Comparison of ENCODE assay signal across 11 cellular contexts in genomic region chr10:87658383-87658795, GRCh38. TPM values are rescaled to one million over a fixed set of nuclear protein-coding genes. Genes with fewer than 3 reads are reported as not detected.
DNase-seq lines count a peak whose midpoint lies in the region; ATAC-seq and TF ChIP-seq lines count a peak whose summit lies in the region.
"Had no signal": no experiment of that assay in that cellular context is flagged by ENCODE, and none has a peak within 500 bp of the region (broad histone marks: within the 10 kb centered on the region; RNA-seq: fewer than 3 reads in every experiment).

No MANE protein-coding gene starts in this region.

- H3K27me3 ChIP-seq in left ventricle myocardium inferior (ENCODE audit: low read depth) (no peaks in the 10 kb centered on the region), iPS-20b (ENCODE audit: insufficient read depth, low read length) (peaks cover 13% of the 10 kb centered on the region; the same call in 1 of the 2 replicates), uterus (no peaks in the 10 kb centered on the region)

- H3K4me3 Mint-ChIP-seq in activated CD4-positive, alpha-beta T cell treated with anti-CD3 and anti-CD28 coated beads, Interleukin-2, amount 10 ng/mL, durations not matched to agents 24 days and 14 days, result no peak overlapping the region

- H3K27ac ChIP-seq in left ventricle myocardium inferior (replicated peaks) (peak overlapping the region; percentile 80), iPS-20b (ENCODE audit: low read length) (no peak overlapping the region), uterus (peak overlapping the region; percentile 60 to 72)
- H3K27ac ChIP-seq: psoas muscle had no signal

- no peak overlapping the region for H3K4me3 ChIP-seq in left ventricle myocardium inferior
- H3K4me3 ChIP-seq in iPS-20b (ENCODE audit: low read length), result peak overlapping the region; percentile 93; the same call in 1 of the 2 replicates
- H3K4me3 ChIP-seq in uterus, result no peak overlapping the region
- H3K4me3 ChIP-seq: psoas muscle had no signal

- no peaks in the 10 kb centered on the region for H3K36me3 ChIP-seq in left ventricle myocardium inferior
- no peaks in the 10 kb centered on the region for H3K36me3 ChIP-seq in iPS-20b (ENCODE audit: insufficient read depth, low read depth, low read length)
- H3K36me3 ChIP-seq in uterus, result no peaks in the 10 kb centered on the region

- H3K9me3 Mint-ChIP-seq in activated CD4-positive, alpha-beta T cell treated with anti-CD3 and anti-CD28 coated beads, Interleukin-2, amount 10 ng/mL, durations not matched to agents 24 days and 14 days, result no peaks in the 10 kb centered on the region

- H3K27ac Mint-ChIP-seq in activated CD4-positive, alpha-beta T cell treated with anti-CD3 and anti-CD28 coated beads, Interleukin-2, amount 10 ng/mL, durations not matched to agents 24 days and 14 days, result no peak overlapping the region

- no peak for TF ChIP-seq CTCF in left ventricle myocardium inferior (IDR thresholded peaks at IDR 0.05; ENCODE audit: borderline replicate concordance)
- TF ChIP-seq CTCF in uterus (IDR thresholded peaks at IDR 0.05), result no peak

- DNase-seq in left ventricle myocardium inferior (no peak), Right ventricle myocardium superior (no peak), NCI-H748 (lab: John Stamatoyannopoulos, UW; ENCODE audit: unreplicated experiment) (peak; percentile 82), uterus (no peak)
- DNase-seq in activated naive CD4-positive, alpha-beta T cell treated with Interleukin-2 at 50 U/mL for 16 hours, result no peak
- DNase-seq in stimulated activated CD4-positive, alpha-beta T cell treated with anti-CD3 and anti-CD28 coated beads, Interleukin-12 subunit alpha, Interleukin-12 subunit beta, amount 100 ng/mL, for 4 hours, result no peak
- no peak for DNase-seq in activated CD4-positive, alpha-beta T cell treated with anti-CD3 and anti-CD28 coated beads, Interleukin-2, amount 10 ng/mL, durations not matched to agents 24 days and 14 days
- DNase-seq: activated effector memory CD4-positive, alpha-beta T cell treated with Interleukin-2 at 50 U/mL for 16 hours; GDM1; psoas muscle had no signal

- intact Hi-C loops in left ventricle myocardium inferior (cut with micrococcal nuclease), result loop anchor here (10.0 kb wide), 1 partner anchor 124 kb away; no protein-coding TSS in a partner anchor
- intact Hi-C loops in Right ventricle myocardium superior (cut with DNase I), result loop anchor here (10.0 kb wide), 1 partner anchor 124 kb away; no protein-coding TSS in a partner anchor
- intact Hi-C loops in uterus (cut with DNase I; ENCODE audit: low total_unique reads), result no loop called here
- intact Hi-C loops in activated CD4-positive, alpha-beta T cell treated with anti-CD3 and anti-CD28 coated beads, Interleukin-2, amount 10 ng/mL, durations not matched to agents 24 days and 14 days (cut with micrococcal nuclease), result loop anchor here (5.0 to 10.0 kb wide), 2 partner anchors 124 to 894 kb away; no protein-coding TSS in a partner anchor

- H3K36me3 Mint-ChIP-seq in activated CD4-positive, alpha-beta T cell treated with anti-CD3 and anti-CD28 coated beads, Interleukin-2, amount 10 ng/mL, durations not matched to agents 24 days and 14 days (ENCODE audit: low read depth), result no peaks in the 10 kb centered on the region

- ATAC-seq in Right ventricle myocardium superior (ENCODE audit: poor library complexity), result no peak
- ATAC-seq: psoas muscle had no signal

- TF ChIP-seq POLR2A in uterus (IDR thresholded peaks at IDR 0.05), result no peak

- H3K27me3 Mint-ChIP-seq in activated CD4-positive, alpha-beta T cell treated with anti-CD3 and anti-CD28 coated beads, Interleukin-2, amount 10 ng/mL, durations not matched to agents 24 days and 14 days, result peaks cover 37% of the 10 kb centered on the region

- no peaks in the 10 kb centered on the region for H3K9me3 ChIP-seq in left ventricle myocardium inferior (replicated peaks)
- no peaks in the 10 kb centered on the region for H3K9me3 ChIP-seq in iPS-20b (ENCODE audit: insufficient read depth, low read depth, low read length)
- no peaks in the 10 kb centered on the region for H3K9me3 ChIP-seq in uterus
- H3K9me3 ChIP-seq: psoas muscle had no signal

- H3K9ac ChIP-seq in iPS-20b (ENCODE audit: low read depth, low read length), result peak overlapping the region; percentile 26; the same call in 1 of the 2 replicates

- peaks cover 8% of the 10 kb centered on the region for H3K4me1 Mint-ChIP-seq in activated CD4-positive, alpha-beta T cell treated with anti-CD3 and anti-CD28 coated beads, Interleukin-2, amount 10 ng/mL, durations not matched to agents 24 days and 14 days

- H3K4me1 ChIP-seq in left ventricle myocardium inferior, result peaks cover 39% of the 10 kb centered on the region
- H3K4me1 ChIP-seq in iPS-20b (ENCODE audit: insufficient read depth, low read length), result peaks cover 34% of the 10 kb centered on the region
- no peaks in the 10 kb centered on the region for H3K4me1 ChIP-seq in uterus
- H3K4me1 ChIP-seq: psoas muscle had no signal

RNA-seq across cellular contexts. Expression of gene PAPSS2, which starts 1.3 kb away (rescaled TPM):
- 10.6 TPM for total RNA-seq in left ventricle myocardium inferior
- 8.6 TPM for total RNA-seq in Right ventricle myocardium superior
- 10 to 100 TPM; 16.2 to 30.2 (median 22.9) TPM for total RNA-seq in uterus
- total RNA-seq in activated CD4-positive, alpha-beta T cell treated with anti-CD3 and anti-CD28 coated beads, Interleukin-2, amount 10 ng/mL, durations not matched to agents 24 days and 14 days, result 0.07 TPM in 1 of 2 replicates, not detected in the other
